Comparison of ENCODE assay signal across 32 cellular contexts in the genomic region with DNA sequence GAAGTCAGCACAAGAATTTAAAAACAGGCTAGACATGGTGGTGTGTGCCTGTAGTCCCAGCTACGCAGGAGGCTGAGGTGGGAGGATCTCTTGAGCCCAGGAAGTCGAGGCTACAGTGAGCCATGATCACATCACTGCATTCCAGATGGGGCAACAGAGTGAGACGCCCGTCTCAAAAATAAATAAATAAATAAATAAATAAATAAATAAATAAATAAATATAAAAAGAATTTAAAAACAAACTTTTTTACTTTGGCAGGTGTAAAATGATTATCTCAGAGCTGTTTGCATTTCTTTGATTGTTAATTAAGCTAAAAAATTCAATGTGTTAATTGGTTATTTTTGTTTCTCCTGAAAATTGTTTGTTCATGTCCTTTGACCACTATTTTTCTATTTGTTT.
"Had no signal": no experiment of that assay in that cellular context is flagged by ENCODE, and none has a peak within 500 bp of the region (broad histone marks: within the 10 kb centered on the region; RNA-seq: fewer than 3 reads in every experiment).

No MANE protein-coding gene starts in this region.

- H3K9me3 ChIP-seq: ascending aorta had no signal

- H3K36me3 ChIP-seq: ascending aorta, cardiac muscle cell, WERI-Rb-1 had no signal

- H3K4me3 ChIP-seq: ascending aorta, cardiac muscle cell had no signal

- FAIRE-seq: bronchial epithelial cell had no signal

- H3K4me1 ChIP-seq: ascending aorta had no signal

- H3K27ac ChIP-seq: ascending aorta, cardiac muscle cell, WERI-Rb-1 had no signal

- ATAC-seq: activated CD4-positive, alpha-beta T cell treated with anti-CD3 and anti-CD28 coated beads for 36 hours; activated CD4-positive, CD25-positive, alpha-beta regulatory T cell treated with anti-CD3 and anti-CD28 coated beads, Interleukin-2, amount 50 U/mL, for 24 hours; activated CD8-positive, alpha-beta memory T cell treated with anti-CD3 and anti-CD28 coated beads, Interleukin-2, amount 10 ng/mL, durations not matched to agents 7 days and 5 days; activated CD8-positive, alpha-beta T cell treated with anti-CD3 and anti-CD28 coated beads, Interleukin-2, amount 10 ng/mL, durations not matched to agents 7 days and 5 days; activated naive CD8-positive, alpha-beta T cell treated with anti-CD3 and anti-CD28 coated beads, Interleukin-2, amount 50 U/mL, for 24 hours; activated T-cell treated with anti-CD3 and anti-CD28 coated beads, Interleukin-2, amount 50 U/mL, for 72 hours; activated T-helper 17 cell treated with anti-CD3 and anti-CD28 coated beads, Interleukin-2, amount 50 U/mL, for 72 hours; WTC11 had no signal

- H3K27me3 ChIP-seq: ascending aorta, cardiac muscle cell had no signal

- DNase-seq: activated CD4-positive, alpha-beta memory T cell treated with anti-CD3 and anti-CD28 coated beads, Interleukin-2, amount 10 ng/mL, durations not matched to agents 7 days and 5 days; activated CD4-positive, alpha-beta T cell treated with anti-CD3 and anti-CD28 coated beads for 1 hour; activated CD4-positive, alpha-beta T cell treated with anti-CD3 and anti-CD28 coated beads for 36 hours; activated CD4-positive, alpha-beta T cell treated with anti-CD3 and anti-CD28 coated beads for 48 hours; activated CD4-positive, alpha-beta T cell treated with anti-CD3 and anti-CD28 coated beads, Interleukin-2, amount 10 ng/mL, durations not matched to agents 7 days and 5 days; activated CD4-positive, alpha-beta T cell treated with anti-CD3 and anti-CD28 coated beads, Interleukin-2, amount 50 U/mL, for 48 hours; activated CD4-positive, CD25-positive, alpha-beta regulatory T cell; activated CD8-positive, alpha-beta memory T cell treated with anti-CD3 and anti-CD28 coated beads for 24 hours; activated CD8-positive, alpha-beta memory T cell treated with anti-CD3 and anti-CD28 coated beads, Interleukin-2, amount 10 ng/mL, durations not matched to agents 7 days and 5 days; activated CD8-positive, alpha-beta memory T cell treated with anti-CD3 and anti-CD28 coated beads, Interleukin-2, amount 50 U/mL, for 48 hours; activated CD8-positive, alpha-beta T cell treated with anti-CD3 and anti-CD28 coated beads, Interleukin-2, amount 10 ng/mL, durations not matched to agents 7 days and 5 days; activated gamma-delta T cell; activated naive CD4-positive, alpha-beta T cell treated with anti-CD3 and anti-CD28 coated beads, Interleukin-2, amount 10 ng/mL, durations not matched to agents 7 days and 5 days; activated naive CD4-positive, alpha-beta T cell treated with Interleukin-2 at 50 U/mL for 16 hours; activated naive CD8-positive, alpha-beta T cell treated with anti-CD3 and anti-CD28 coated beads, Interleukin-2, amount 10 ng/mL, durations not matched to agents 7 days and 5 days; activated naive CD8-positive, alpha-beta T cell treated with anti-CD3 and anti-CD28 coated beads, Interleukin-2, amount 50 U/mL, for 24 hours; activated T-cell treated with anti-CD3 and anti-CD28 coated beads, Interleukin-2, amount 50 U/mL, for 24 hours; activated T-cell treated with anti-CD3 and anti-CD28 coated beads, Interleukin-2, amount 50 U/mL, for 72 hours; amygdala; anterior cingulate cortex; caudate nucleus; cerebellar nuclear complex; T-helper 1 cell; T-helper 2 cell; T-helper 9 cell; WERI-Rb-1 had no signal
